In the genomic region with DNA sequence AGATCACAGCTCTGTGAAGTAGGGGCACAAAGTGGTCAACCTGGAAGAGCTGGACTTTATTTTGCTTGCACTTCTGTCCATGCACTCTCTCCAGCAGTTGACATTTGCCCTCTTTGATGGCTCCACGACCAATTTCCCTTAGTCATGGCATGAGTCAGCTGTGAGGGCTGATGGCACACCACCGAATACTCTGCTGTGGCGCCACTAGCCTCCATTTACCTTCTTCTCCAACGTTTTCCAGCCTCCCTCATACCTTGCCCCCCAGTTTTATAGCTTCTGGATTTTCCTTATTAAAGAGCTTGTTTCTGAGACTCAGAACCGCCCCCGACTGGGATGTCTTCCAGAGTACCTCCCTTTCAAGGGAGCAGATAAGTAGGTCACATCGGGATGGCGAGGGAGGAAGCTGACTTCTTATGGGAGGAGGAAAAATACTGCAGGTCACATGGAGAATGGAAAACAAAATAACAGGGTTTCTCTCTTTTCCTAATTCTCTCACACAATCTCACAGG, we compare ENCODE assay signal across 8 cellular contexts. TPM values are rescaled to one million over a fixed set of nuclear protein-coding genes. Genes with fewer than 3 reads are reported as not detected.
DNase-seq lines count a peak whose midpoint lies in the region; ATAC-seq and TF ChIP-seq lines count a peak whose summit lies in the region.

No MANE protein-coding gene starts in this region.

- H3K9me3 ChIP-seq in adipocyte (ENCODE audit: control insufficient read depth, low read length) (no peaks in the 10 kb centered on the region), right atrium auricular region (no peaks in the 10 kb centered on the region), HAP-1 (no peaks in the 10 kb centered on the region)

- in situ Hi-C loops in HAP-1 (cut with MboI; ENCODE audit: low sequenced_read_pairs), result no loop called here

- no peak for ATAC-seq in GM18517 (IDR thresholded peaks at IDR 0.05; ENCODE audit: unreplicated experiment)

- CTCF ChIA-PET in Calu3 (lab: Charles Lee), result no interaction called here

- BruUV-seq in Calu3 (replicated peaks; lab: Mats Ljungman, UMichigan), result no TSS peak

- peak overlapping the region; percentile 97 to 99 for H3K27ac ChIP-seq in right atrium auricular region

- intact Hi-C loops in Calu3 (cut with micrococcal nuclease; ENCODE audit: unreplicated experiment), result loop anchor here (10.0 kb wide), 1 partner anchor 109 kb away; a partner anchor contains a TSS

- H3K4me1 ChIP-seq in adipocyte (ENCODE audit: control insufficient read depth, insufficient read depth, low read length) (peaks cover 46% of the 10 kb centered on the region), right atrium auricular region (peaks cover 0 to 64% of the 10 kb centered on the region in 2 donors), HAP-1 (peaks cover 12% of the 10 kb centered on the region)

- no peak for TF ChIP-seq CTCF in right atrium auricular region (IDR thresholded peaks at IDR 0.05)
- TF ChIP-seq CTCF in Calu3 (IDR thresholded peaks at IDR 0.05; ENCODE audit: unreplicated experiment), result no peak

- peaks cover 11% of the 10 kb centered on the region for H3K4me1 Mint-ChIP-seq in Calu3 (ENCODE audit: low read depth, unreplicated experiment)

- H3K9ac ChIP-seq in adipocyte (ENCODE audit: low read length), result peak overlapping the region; percentile 91

- no peaks in the 10 kb centered on the region for H3K9me3 Mint-ChIP-seq in Calu3 (ENCODE audit: low read depth, unreplicated experiment)

- no peak overlapping the region for H3K27ac Mint-ChIP-seq in Calu3 (ENCODE audit: unreplicated experiment)

- H3K27me3 Mint-ChIP-seq in Calu3 (ENCODE audit: unreplicated experiment), result no peaks in the 10 kb centered on the region

- peaks cover 16% of the 10 kb centered on the region for H3K36me3 Mint-ChIP-seq in Calu3 (ENCODE audit: insufficient read depth, unreplicated experiment)

- DNase-seq in ELR (ENCODE audit: low read depth) (peak; percentile 80), adipocyte (ENCODE audit: low read depth) (peak; percentile 46), right atrium auricular region (ENCODE audit: low spot score) (peak; percentile 87), renal cortical epithelial cell (ENCODE audit: low read depth) (peak; percentile 59), Calu3 (no peak), T-helper 1 cell (no peak), HAP-1 (ENCODE audit: low spot score in 2 of 2) (no peak)

- H3K27me3 ChIP-seq in adipocyte (replicated peaks; ENCODE audit: control insufficient read depth, insufficient read depth, low read length) (no peaks in the 10 kb centered on the region), right atrium auricular region (no peaks in the 10 kb centered on the region), HAP-1 (ENCODE audit: low read depth) (no peaks in the 10 kb centered on the region)

- H3K36me3 ChIP-seq in adipocyte (ENCODE audit: control insufficient read depth, insufficient read depth, low read length, severe bottlenecking) (no peaks in the 10 kb centered on the region), right atrium auricular region (no peaks in the 10 kb centered on the region), HAP-1 (replicated peaks) (no peaks in the 10 kb centered on the region)

- H3K4me3 ChIP-seq in adipocyte (ENCODE audit: low read length), result peak overlapping the region; percentile 26
- H3K4me3 ChIP-seq in right atrium auricular region, result peak overlapping the region in 1 of 2 donors; percentile 7
- H3K4me3 ChIP-seq in HAP-1, result no peak overlapping the region

- H3K4me3 Mint-ChIP-seq in Calu3 (ENCODE audit: low read depth, unreplicated experiment), result no peak overlapping the region

RNA-seq across cellular contexts. Expression of a gene that starts 17.6 kb away (rescaled TPM):
- total RNA-seq in right atrium auricular region, result 1 to 10 TPM; 5.4 to 8.8 TPM
- total RNA-seq in renal cortical epithelial cell, result 0.60 TPM in 1 of 2 replicates, not detected in the other
- not detected in 2 replicates for total RNA-seq in Calu3 (2022)

Comparison
In these comparisons a context has a peak if more than half of its experiments do, and no peak if none do; other contexts are left out.
1. DNase-seq: peak in ELR (single experiment), adipocyte (single experiment), right atrium auricular region (single experiment) and renal cortical epithelial cell (single experiment); none in Calu3 (single experiment), T-helper 1 cell (0 of 5) and HAP-1 (0 of 2).